9 cellular contexts compared by ENCODE assay signal in genomic region chr1:7478797-7479499, GRCh38.
A peak's percentile ranks its signal among the peaks of the same experiment; 100 is the strongest.
DNase-seq lines count a peak whose midpoint lies in the region; ATAC-seq and TF ChIP-seq lines count a peak whose summit lies in the region.
"Had no signal": no experiment of that assay in that cellular context is flagged by ENCODE, and none has a peak within 500 bp of the region (broad histone marks: within the 10 kb centered on the region; RNA-seq: fewer than 3 reads in every experiment).

No MANE protein-coding gene starts in this region.

- 25 to 41% (median 32%) methylated on average over 14 of the region's 14 CpGs for WGBS in ovary, 3 donors

- peaks cover 17% of the 10 kb centered on the region for H3K4me1 ChIP-seq in ovary (ENCODE audit: insufficient read depth)

- no peaks in the 10 kb centered on the region for H3K27me3 ChIP-seq in ovary

- intact Hi-C loops in ovary (cut with DNase I) = no loop called here

- no peaks in the 10 kb centered on the region for H3K36me3 ChIP-seq in ovary

- peak; percentile 64 for TF ChIP-seq EP300 in ovary (IDR thresholded peaks at IDR 0.05)

- peak overlapping the region in 1 of 2 donors; percentile 78 for H3K27ac ChIP-seq in ovary

- TF ChIP-seq CTCF in ovary (IDR thresholded peaks at IDR 0.05) = no peak

- no peak for TF ChIP-seq POLR2A in ovary (IDR thresholded peaks at IDR 0.05)

- H3K4me3 ChIP-seq in ovary = no peak overlapping the region

- H3K9me3 ChIP-seq in ovary = no peaks in the 10 kb centered on the region

- DNase-seq in EL (peak; percentile 79), NCI-H510A treated with DMSO at 0.1 percent for 48 hours (lab: John Stamatoyannopoulos, UW) (peak; percentile 84), fibroblast of gingiva (ENCODE audit: low read depth) (peak; percentile 42), ovary (peak; percentile 92 to 95 (median 93)), NCI-H446 (lab: John Stamatoyannopoulos, UW) (no peak), SKM-1 treated with dmso at 0.1 percent for 144 hours (lab: John Stamatoyannopoulos, UW; ENCODE audit: unreplicated experiment) (no peak)
- DNase-seq: NCI-H774 had no signal

- ATAC-seq in HG03432 (IDR thresholded peaks at IDR 0.05; ENCODE audit: unreplicated experiment) = no peak
- ATAC-seq in GM19328 (IDR thresholded peaks at IDR 0.05; ENCODE audit: unreplicated experiment) = no peak

Comparison
In these comparisons a context has a peak if more than half of its experiments do, and no peak if none do; other contexts are left out.
1. DNase-seq: peak in EL (single experiment), NCI-H510A treated with DMSO at 0.1 percent for 48 hours (single experiment), fibroblast of gingiva (single experiment) and ovary (5 of 5); none in NCI-H446 (0 of 2) and SKM-1 treated with dmso at 0.1 percent for 144 hours (single experiment).